ENCODE assay signal across 10 cellular contexts in genomic region chr10:3808689-3809199, GRCh38. TPM values are rescaled to one million over a fixed set of nuclear protein-coding genes. Genes with fewer than 3 reads are reported as not detected.
DNase-seq lines count a peak whose midpoint lies in the region; ATAC-seq, FAIRE-seq and TF ChIP-seq lines count a peak whose summit lies in the region.
"Had no signal": no experiment of that assay in that cellular context is flagged by ENCODE, and none has a peak within 500 bp of the region (broad histone marks: within the 10 kb centered on the region; RNA-seq: fewer than 3 reads in every experiment).

No MANE protein-coding gene starts in this region.

- ATAC-seq in stimulated activated naive CD8-positive, alpha-beta T cell treated with anti-CD3 and anti-CD28 coated beads, Interleukin-15, amount 100 ng/mL, for 72 hours = no peak

- H3K4me3 ChIP-seq in keratinocyte (ENCODE audit: control insufficient read depth in 2 of 3, extremely low read depth in 1 of 3, insufficient read depth in 2 of 3, low read depth in 1 of 3, low read length in 3 of 3) (no peak overlapping the region), WERI-Rb-1 (ENCODE audit: low read depth, low read length) (no peak overlapping the region)
- H3K4me3 ChIP-seq: cardiac muscle cell had no signal

- H3K4me1 Mint-ChIP-seq in T-helper 1 cell treated with Interleukin-12 subunit alpha and Interleukin-12 subunit beta and Interleukin-4 antibody, amounts not matched to agents 30 μg/mL and 1 μg/mL, for 36 hours (ENCODE audit: low read depth) = peaks cover 77% of the 10 kb centered on the region
- H3K4me1 Mint-ChIP-seq in activated T-helper 2 cell treated with anti-CD3 and anti-CD28 coated beads, Interferon-gamma antibody, Interleukin-2, Interleukin-4, amounts not matched to agents 10 μg/mL and 5 μg/mL and 100 μg/mL, durations not matched to agents 14 hours and 24 hours and 36 hours (ENCODE audit: low read depth) = peaks cover 89% of the 10 kb centered on the region
- H3K4me1 Mint-ChIP-seq in stimulated activated naive CD8-positive, alpha-beta T cell treated with anti-CD3 and anti-CD28 coated beads, Interleukin-15, amount 100 ng/mL, for 72 hours = peaks cover 93% of the 10 kb centered on the region
- H3K4me1 Mint-ChIP-seq in mesothelial cell of epicardium = peaks cover 54% of the 10 kb centered on the region

- peak overlapping the region; percentile 98 for H3K27ac Mint-ChIP-seq in T-helper 1 cell treated with Interleukin-12 subunit alpha and Interleukin-12 subunit beta and Interleukin-4 antibody, amounts not matched to agents 30 μg/mL and 1 μg/mL, for 36 hours
- peak overlapping the region; percentile 96 for H3K27ac Mint-ChIP-seq in activated T-helper 2 cell treated with anti-CD3 and anti-CD28 coated beads, Interferon-gamma antibody, Interleukin-2, Interleukin-4, amounts not matched to agents 10 μg/mL and 5 μg/mL and 100 μg/mL, durations not matched to agents 14 hours and 24 hours and 36 hours
- peak overlapping the region; percentile 99 to 100 for H3K27ac Mint-ChIP-seq in stimulated activated naive CD8-positive, alpha-beta T cell treated with anti-CD3 and anti-CD28 coated beads, Interleukin-15, amount 100 ng/mL, for 72 hours
- H3K27ac Mint-ChIP-seq in mesothelial cell of epicardium = no peak overlapping the region

- no peak overlapping the region for H2AFZ ChIP-seq in keratinocyte (ENCODE audit: control insufficient read depth, low read length)

- H3K79me2 ChIP-seq in keratinocyte (ENCODE audit: control insufficient read depth, insufficient read depth, low read length) = peaks cover 6% of the 10 kb centered on the region

- H3K4me3 Mint-ChIP-seq in T-helper 1 cell treated with Interleukin-12 subunit alpha and Interleukin-12 subunit beta and Interleukin-4 antibody, amounts not matched to agents 30 μg/mL and 1 μg/mL, for 36 hours = peak overlapping the region; percentile 5
- H3K4me3 Mint-ChIP-seq in activated T-helper 2 cell treated with anti-CD3 and anti-CD28 coated beads, Interferon-gamma antibody, Interleukin-2, Interleukin-4, amounts not matched to agents 10 μg/mL and 5 μg/mL and 100 μg/mL, durations not matched to agents 14 hours and 24 hours and 36 hours (ENCODE audit: low read depth) = peak overlapping the region; percentile 0
- peak overlapping the region in 1 of 2 donors; percentile 4 for H3K4me3 Mint-ChIP-seq in stimulated activated naive CD8-positive, alpha-beta T cell treated with anti-CD3 and anti-CD28 coated beads, Interleukin-15, amount 100 ng/mL, for 72 hours
- no peak overlapping the region for H3K4me3 Mint-ChIP-seq in mesothelial cell of epicardium

- H3K27me3 Mint-ChIP-seq in T-helper 1 cell treated with Interleukin-12 subunit alpha and Interleukin-12 subunit beta and Interleukin-4 antibody, amounts not matched to agents 30 μg/mL and 1 μg/mL, for 36 hours (ENCODE audit: low read depth) = no peaks in the 10 kb centered on the region
- no peaks in the 10 kb centered on the region for H3K27me3 Mint-ChIP-seq in activated T-helper 2 cell treated with anti-CD3 and anti-CD28 coated beads, Interferon-gamma antibody, Interleukin-2, Interleukin-4, amounts not matched to agents 10 μg/mL and 5 μg/mL and 100 μg/mL, durations not matched to agents 14 hours and 24 hours and 36 hours (ENCODE audit: low read depth)
- H3K27me3 Mint-ChIP-seq in stimulated activated naive CD8-positive, alpha-beta T cell treated with anti-CD3 and anti-CD28 coated beads, Interleukin-15, amount 100 ng/mL, for 72 hours = no peaks in the 10 kb centered on the region
- no peaks in the 10 kb centered on the region for H3K27me3 Mint-ChIP-seq in mesothelial cell of epicardium (ENCODE audit: low read depth)

- H3K36me3 Mint-ChIP-seq in T-helper 1 cell treated with Interleukin-12 subunit alpha and Interleukin-12 subunit beta and Interleukin-4 antibody, amounts not matched to agents 30 μg/mL and 1 μg/mL, for 36 hours (ENCODE audit: low read depth) = no peaks in the 10 kb centered on the region
- no peaks in the 10 kb centered on the region for H3K36me3 Mint-ChIP-seq in activated T-helper 2 cell treated with anti-CD3 and anti-CD28 coated beads, Interferon-gamma antibody, Interleukin-2, Interleukin-4, amounts not matched to agents 10 μg/mL and 5 μg/mL and 100 μg/mL, durations not matched to agents 14 hours and 24 hours and 36 hours (ENCODE audit: low read depth)
- H3K36me3 Mint-ChIP-seq in mesothelial cell of epicardium = no peaks in the 10 kb centered on the region

- intact Hi-C loops in activated T-helper 2 cell treated with anti-CD3 and anti-CD28 coated beads, Interferon-gamma antibody, Interleukin-2, Interleukin-4, amounts not matched to agents 10 μg/mL and 5 μg/mL and 100 μg/mL, durations not matched to agents 14 hours and 24 hours and 36 hours (cut with micrococcal nuclease) = loop anchor here (10.0 kb wide), 2 partner anchors 436 to 966 kb away; no protein-coding TSS in a partner anchor

- H4K20me1 ChIP-seq in keratinocyte (ENCODE audit: control insufficient read depth, extremely low read depth, insufficient read depth, low read length) = no peaks in the 10 kb centered on the region

- DNase-seq in T-helper 1 cell = no peak
- no peak for DNase-seq in activated T-helper 2 cell treated with anti-CD3 and anti-CD28 coated beads, Interferon-gamma antibody, Interleukin-2, Interleukin-4, amounts not matched to agents 10 μg/mL and 5 μg/mL and 100 μg/mL, durations not matched to agents 14 hours and 24 hours and 36 hours (ENCODE audit: low spot score)
- DNase-seq in keratinocyte (ENCODE audit: low read depth, low spot score) = no peak
- no peak for DNase-seq in stimulated activated naive CD8-positive, alpha-beta T cell treated with anti-CD3 and anti-CD28 coated beads, Interleukin-15, amount 100 ng/mL, for 72 hours
- DNase-seq in WERI-Rb-1 = no peak
- DNase-seq in mesothelial cell of epicardium (ENCODE audit: low spot score in 2 of 2, unreplicated experiment in 2 of 2) = no peak
- no peak for DNase-seq in NCI-H69 (lab: John Stamatoyannopoulos, UW)
- DNase-seq: SIG-M5 had no signal

- dilution Hi-C loops in keratinocyte (cut with MboI; ENCODE audit: extremely low pct_ligation_motif_present, low sequenced_read_pairs) = no loop called here

- H3K4me2 ChIP-seq in keratinocyte (ENCODE audit: control insufficient read depth, extremely low read depth, insufficient read depth, low read depth, low read length) = peak overlapping the region; percentile 23

- H3K9me1 ChIP-seq in keratinocyte (ENCODE audit: control insufficient read depth, extremely low read depth, insufficient read depth, low read length) = no peaks in the 10 kb centered on the region

- no peaks in the 10 kb centered on the region for H3K9me3 Mint-ChIP-seq in T-helper 1 cell treated with Interleukin-12 subunit alpha and Interleukin-12 subunit beta and Interleukin-4 antibody, amounts not matched to agents 30 μg/mL and 1 μg/mL, for 36 hours
- no peaks in the 10 kb centered on the region for H3K9me3 Mint-ChIP-seq in activated T-helper 2 cell treated with anti-CD3 and anti-CD28 coated beads, Interferon-gamma antibody, Interleukin-2, Interleukin-4, amounts not matched to agents 10 μg/mL and 5 μg/mL and 100 μg/mL, durations not matched to agents 14 hours and 24 hours and 36 hours
- H3K9me3 Mint-ChIP-seq in stimulated activated naive CD8-positive, alpha-beta T cell treated with anti-CD3 and anti-CD28 coated beads, Interleukin-15, amount 100 ng/mL, for 72 hours = no peaks in the 10 kb centered on the region
- H3K9me3 Mint-ChIP-seq in mesothelial cell of epicardium = no peaks in the 10 kb centered on the region

- H3K27ac ChIP-seq in keratinocyte (ENCODE audit: control insufficient read depth, insufficient read depth, low read length) (peak overlapping the region; percentile 99), WERI-Rb-1 (no peak overlapping the region)
- H3K27ac ChIP-seq: cardiac muscle cell had no signal

- H3K9me3 ChIP-seq in keratinocyte (ENCODE audit: control insufficient read depth, low read depth, low read length) (no peaks in the 10 kb centered on the region), WERI-Rb-1 (ENCODE audit: severe bottlenecking) (no peaks in the 10 kb centered on the region)

- no peaks in the 10 kb centered on the region for H3K27me3 ChIP-seq in keratinocyte (ENCODE audit: control insufficient read depth, extremely low read depth, insufficient read depth, low read length)
- no peaks in the 10 kb centered on the region for H3K27me3 ChIP-seq in WERI-Rb-1 (ENCODE audit: insufficient read depth, low read depth, severe bottlenecking)
- H3K27me3 ChIP-seq: cardiac muscle cell had no signal

- TF ChIP-seq CTCF in keratinocyte (optimal IDR thresholded peaks at IDR 0.05 in 1 of 3, IDR thresholded peaks at IDR 0.05 in 1 of 3, conservative IDR thresholded peaks at IDR 0.05 in 1 of 3; ENCODE audit: extremely low read depth in 1 of 3, insufficient read depth in 2 of 3, low read length in 3 of 3) (no peak), WERI-Rb-1 (IDR thresholded peaks at IDR 0.05; ENCODE audit: low read depth, low read length) (no peak), mesothelial cell of epicardium (IDR thresholded peaks at IDR 0.05; ENCODE audit: unreplicated experiment) (no peak)

- FAIRE-seq in keratinocyte (lab: Jason Lieb, UNC) = peak; percentile 5

- peak overlapping the region; percentile 74 for H3K9ac ChIP-seq in keratinocyte (ENCODE audit: control insufficient read depth, extremely low read depth, insufficient read depth, low read length)

- H3K36me3 ChIP-seq in keratinocyte (ENCODE audit: control insufficient read depth in 2 of 2, extremely low read depth in 1 of 2, insufficient read depth in 2 of 2, low read length in 2 of 2) = no peaks in the 10 kb centered on the region
- H3K36me3 ChIP-seq in WERI-Rb-1 = no peaks in the 10 kb centered on the region
- H3K36me3 ChIP-seq: cardiac muscle cell had no signal

- peaks cover 77% of the 10 kb centered on the region for H3K4me1 ChIP-seq in keratinocyte (ENCODE audit: control insufficient read depth, extremely low read depth, insufficient read depth, low read length)

RNA-seq across cellular contexts. Expression of gene KLF6, which starts 23.7 kb away (rescaled TPM):
- 126 and 129 TPM in 2 replicates for total RNA-seq in activated T-helper 2 cell treated with anti-CD3 and anti-CD28 coated beads, Interferon-gamma antibody, Interleukin-2, Interleukin-4, amounts not matched to agents 10 μg/mL and 5 μg/mL and 100 μg/mL, durations not matched to agents 14 hours and 24 hours and 36 hours
- polyA plus RNA-seq in keratinocyte = 174 to 250 TPM (median 213 TPM) in 3 replicates
- polyA plus RNA-seq in keratinocyte (2011; ENCODE audit: low read depth) = 159 TPM
- polyA plus RNA-seq in keratinocyte (2011; cell fraction: cytosol; rRNA removed) = 111 and 137 TPM in 2 replicates
- 564 and 626 TPM in 2 replicates for polyA plus RNA-seq in keratinocyte (2011; cell fraction: nucleus; rRNA removed)
- 148 and 270 TPM in 2 replicates for polyA plus RNA-seq in keratinocyte (2012; ENCODE audit: low replicate concordance)
- 425 to 516 TPM (median 456 TPM) in 3 replicates for polyA minus RNA-seq in keratinocyte
- polyA minus RNA-seq in keratinocyte (2011; cell fraction: cytosol; rRNA and poly(A)+ RNA removed) = 131 TPM
- polyA minus RNA-seq in keratinocyte (2011; cell fraction: nucleus; rRNA and poly(A)+ RNA removed) = 587 and 853 TPM in 2 replicates
- total RNA-seq in mesothelial cell of epicardium = 99.1 to 117 TPM (median 106 TPM) in 3 replicates
